In the genomic region with DNA sequence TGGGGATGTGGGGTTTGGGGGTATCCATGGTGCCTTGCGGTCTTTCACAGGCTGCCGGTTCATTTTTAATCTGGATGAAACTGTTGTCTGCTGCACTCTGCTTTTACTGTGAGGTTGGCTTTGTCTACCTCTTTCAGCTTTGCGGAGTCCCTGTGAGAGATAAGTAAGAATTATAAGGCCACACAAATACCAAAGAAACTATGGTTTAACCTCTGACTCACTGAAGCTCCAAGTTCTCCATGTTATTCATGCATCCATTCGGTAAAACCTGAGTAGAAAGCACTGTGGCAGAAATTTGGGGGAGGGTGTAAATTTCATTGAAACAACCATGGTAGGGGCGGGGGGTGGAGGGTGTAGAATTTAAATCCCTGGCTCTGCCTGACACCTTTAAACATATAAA, we compare ENCODE assay signal across 22 cellular contexts.
"Had no signal": no experiment of that assay in that cellular context is flagged by ENCODE, and none has a peak within 500 bp of the region (broad histone marks: within the 10 kb centered on the region; RNA-seq: fewer than 3 reads in every experiment).

No MANE protein-coding gene starts in this region.

- DNase-seq: KBM-7, MG63, NCI-H1092, NCI-H1105 treated with DMSO at 0.1 percent for 48 hours, NCI-H1417 treated with DMSO at 0.1 percent for 48 hours, NCI-H146, NCI-H187, NCI-H2029, NCI-H2081 treated with DMSO at 0.1 percent for 48 hours, NCI-H2171, NCI-H226, NCI-H446, NCI-H510A, NCI-H524 treated with DMSO at 0.1 percent for 48 hours, NCI-H69, NCI-H774, Right ventricle myocardium superior, RPMI8226, SIG-M5 had no signal

- H3K27ac ChIP-seq: HL-60, SJSA1, SK-N-MC had no signal

- H3K4me3 ChIP-seq: MG63, SJSA1, SK-N-MC had no signal

- H3K27me3 ChIP-seq: MG63, SJSA1 had no signal

- H3K9me3 ChIP-seq: MG63, SJSA1 had no signal
